ENCODE assay signal across 21 cellular contexts in genomic region chr9:6592231-6592630, GRCh38. TPM values are rescaled to one million over a fixed set of nuclear protein-coding genes. Genes with fewer than 3 reads are reported as not detected.
DNase-seq lines count a peak whose midpoint lies in the region; ATAC-seq and TF ChIP-seq lines count a peak whose summit lies in the region.
"Had no signal": no experiment of that assay in that cellular context is flagged by ENCODE, and none has a peak within 500 bp of the region (broad histone marks: within the 10 kb centered on the region; RNA-seq: fewer than 3 reads in every experiment).

No MANE protein-coding gene starts in this region.

- no peak overlapping the region for H3K23ac ChIP-seq in mesendoderm (ENCODE audit: low read length)

- H3K4ac ChIP-seq in mesendoderm (ENCODE audit: low read depth, low read length): no peak overlapping the region

- H3K9me3 Mint-ChIP-seq in activated T-helper 17 cell treated with anti-CD3 and anti-CD28 coated beads, Interleukin-2, amount 50 U/mL, for 72 hours: no peaks in the 10 kb centered on the region
- H3K9me3 Mint-ChIP-seq: CD14-positive monocyte; CD4-positive, alpha-beta T cell; CD8-positive, alpha-beta memory T cell had no signal

- H3K27me3 Mint-ChIP-seq in activated T-helper 17 cell treated with anti-CD3 and anti-CD28 coated beads, Interleukin-2, amount 50 U/mL, for 72 hours: no peaks in the 10 kb centered on the region
- H3K27me3 Mint-ChIP-seq: CD4-positive, alpha-beta T cell had no signal

- WGBS in mesendoderm (ENCODE audit: extremely low coverage, insufficient coverage, low lambda C conversion rate): no CpG with 5 or more reads among the region's 2 CpGs

- no peak overlapping the region for H4K8ac ChIP-seq in mesendoderm (ENCODE audit: low read depth, low read length)

- H3K9me3 ChIP-seq in cardiac muscle cell (ENCODE audit: low read depth) (no peaks in the 10 kb centered on the region), HUES6 (ENCODE audit: control insufficient read depth, insufficient read depth, low read depth, low read length) (no peaks in the 10 kb centered on the region)
- H3K9me3 ChIP-seq: BE2C; BLaER1 treated with 17β-estradiol and CSF1 and Interleukin-3, amounts not matched to agents 10 nM and 100 nM had no signal

- intact Hi-C loops in cardiac septum (cut with DNase I): no loop called here

- no peak for TF ChIP-seq CTCF in cardiac muscle cell (IDR thresholded peaks at IDR 0.05; ENCODE audit: low read depth, low read length)

- H2BK15ac ChIP-seq in mesendoderm (replicated peaks; ENCODE audit: low read depth): no peak overlapping the region

- no peak overlapping the region for H3K4me3 Mint-ChIP-seq in activated T-helper 17 cell treated with anti-CD3 and anti-CD28 coated beads, Interleukin-2, amount 50 U/mL, for 72 hours
- H3K4me3 Mint-ChIP-seq: CD4-positive, alpha-beta T cell; CD8-positive, alpha-beta memory T cell had no signal

- no peak for ATAC-seq in activated T-helper 17 cell treated with anti-CD3 and anti-CD28 coated beads, Interleukin-2, amount 50 U/mL, for 72 hours (replicated peaks)

- no peaks in the 10 kb centered on the region for H3K36me3 ChIP-seq in cardiac muscle cell
- peaks cover 83% of the 10 kb centered on the region for H3K36me3 ChIP-seq in HUES6 (ENCODE audit: control insufficient read depth, insufficient read depth, low read length)
- H3K36me3 ChIP-seq in mesendoderm (ENCODE audit: control insufficient read depth, insufficient read depth, low read length): no peaks in the 10 kb centered on the region
- peaks cover 24% of the 10 kb centered on the region for H3K36me3 ChIP-seq in H7 (replicated peaks; ENCODE audit: control insufficient read depth, insufficient read depth, low read length)
- H3K36me3 ChIP-seq: BE2C had no signal

- no peak overlapping the region for H3K56ac ChIP-seq in mesendoderm (ENCODE audit: low read length)

- DNase-seq in cardiac muscle cell (ENCODE audit: low read depth in 1 of 2, low spot score in 1 of 2) (no peak), cardiac septum (ENCODE audit: low spot score) (no peak), ELF-1 (ENCODE audit: low read depth, low spot score) (peak; percentile 16), mesendoderm (peak; percentile 82), H7 (no peak)
- no peak for DNase-seq in activated CD8-positive, alpha-beta memory T cell treated with anti-CD3 and anti-CD28 coated beads for 24 hours
- DNase-seq: ACHN; AML-193; BE2C; Calu3; CD4-positive, alpha-beta T cell; CD8-positive, alpha-beta memory T cell; DMS53; DMS79 treated with DMSO at 0.1 percent for 48 hours; GOT3; HCEC 1CT had no signal

- H3K27ac ChIP-seq in cardiac muscle cell (peak overlapping the region; percentile 2), HUES6 (ENCODE audit: low read depth, low read length) (no peak overlapping the region), mesendoderm (ENCODE audit: low read depth, low read length) (peak overlapping the region; percentile 57)
- H3K27ac ChIP-seq: 22Rv1; BLaER1 treated with 17β-estradiol and CSF1 and Interleukin-3, amounts not matched to agents 10 nM and 100 nM had no signal

- H3K27me3 ChIP-seq in cardiac muscle cell: no peaks in the 10 kb centered on the region
- H3K27me3 ChIP-seq in HUES6 (ENCODE audit: control insufficient read depth, insufficient read depth, low read length): no peaks in the 10 kb centered on the region
- no peaks in the 10 kb centered on the region for H3K27me3 ChIP-seq in mesendoderm (ENCODE audit: insufficient read depth, low read length, poor library complexity)
- H3K27me3 ChIP-seq in H7 (ENCODE audit: control insufficient read depth, insufficient read depth, low read length): no peaks in the 10 kb centered on the region
- H3K27me3 ChIP-seq: BLaER1 treated with 17β-estradiol and CSF1 and Interleukin-3, amounts not matched to agents 10 nM and 100 nM had no signal

- H3K18ac ChIP-seq in mesendoderm (ENCODE audit: low read length): peak overlapping the region; percentile 63

- H3K4me1 Mint-ChIP-seq in activated T-helper 17 cell treated with anti-CD3 and anti-CD28 coated beads, Interleukin-2, amount 50 U/mL, for 72 hours: peaks cover 5% of the 10 kb centered on the region
- H3K4me1 Mint-ChIP-seq: CD8-positive, alpha-beta memory T cell had no signal

- H3K36me3 Mint-ChIP-seq in activated T-helper 17 cell treated with anti-CD3 and anti-CD28 coated beads, Interleukin-2, amount 50 U/mL, for 72 hours (ENCODE audit: low read depth): peaks cover 5% of the 10 kb centered on the region
- H3K36me3 Mint-ChIP-seq: CD14-positive monocyte; CD8-positive, alpha-beta memory T cell had no signal

- H3K9ac ChIP-seq in HUES6 (ENCODE audit: low read length) (peak overlapping the region; percentile 10), mesendoderm (ENCODE audit: low read length) (no peak overlapping the region)
- H3K9ac ChIP-seq: BLaER1 treated with 17β-estradiol and CSF1 and Interleukin-3, amounts not matched to agents 10 nM and 100 nM had no signal

- no peak overlapping the region for H4K5ac ChIP-seq in mesendoderm (ENCODE audit: low read length)

- H3K4me1 ChIP-seq in cardiac muscle cell (ENCODE audit: low read depth) (peaks cover 16% of the 10 kb centered on the region), HUES6 (ENCODE audit: control insufficient read depth, insufficient read depth, low read length) (no peaks in the 10 kb centered on the region), mesendoderm (ENCODE audit: control insufficient read depth, low read depth, low read length) (peaks cover 5% of the 10 kb centered on the region)
- H3K4me1 ChIP-seq: BE2C had no signal

- no peaks in the 10 kb centered on the region for H3K79me2 ChIP-seq in mesendoderm (ENCODE audit: control insufficient read depth, insufficient read depth, low read length)

- no peak overlapping the region for H3K27ac Mint-ChIP-seq in activated T-helper 17 cell treated with anti-CD3 and anti-CD28 coated beads, Interleukin-2, amount 50 U/mL, for 72 hours
- H3K27ac Mint-ChIP-seq: CD14-positive monocyte; CD4-positive, alpha-beta T cell had no signal

- no peak overlapping the region for H2BK120ac ChIP-seq in mesendoderm (ENCODE audit: low read depth, low read length)

- no peaks in the 10 kb centered on the region for H3K79me1 ChIP-seq in mesendoderm (ENCODE audit: low read length)

- H2BK5ac ChIP-seq in mesendoderm (ENCODE audit: low read length): no peak overlapping the region

- H2AK5ac ChIP-seq in mesendoderm (ENCODE audit: low read length): no peak overlapping the region

- no peak overlapping the region for H3K4me2 ChIP-seq in mesendoderm (ENCODE audit: low read length)
- H3K4me2 ChIP-seq: BLaER1 treated with 17β-estradiol and CSF1 and Interleukin-3, amounts not matched to agents 10 nM and 100 nM had no signal

- no peak overlapping the region for H3K4me3 ChIP-seq in cardiac muscle cell
- H3K4me3 ChIP-seq in HUES6 (ENCODE audit: low read depth, low read length): no peak overlapping the region
- H3K4me3 ChIP-seq in mesendoderm (ENCODE audit: low read length): no peak overlapping the region
- H3K4me3 ChIP-seq in H7 (ENCODE audit: insufficient read depth, low read depth, low read length): no peak overlapping the region
- H3K4me3 ChIP-seq: BLaER1 treated with 17β-estradiol and CSF1 and Interleukin-3, amounts not matched to agents 10 nM and 100 nM had no signal

RNA-seq across cellular contexts. Expression of gene GLDC, which starts 53.3 kb away (rescaled TPM):
- 0.98 and 3.3 TPM in 2 replicates for total RNA-seq in cardiac muscle cell
- 1.5 and 5.9 TPM in 2 replicates for polyA plus RNA-seq in cardiac muscle cell
- 0.11 TPM for total RNA-seq in cardiac septum
- 39.5 TPM for polyA plus RNA-seq in mesendoderm (2013, experiment 1 of 2)
- 39.3 TPM for polyA plus RNA-seq in mesendoderm (2013, experiment 2 of 2)
- 66.8 and 76.7 TPM in 2 replicates for total RNA-seq in H7 (2014; rRNA removed; shearing (Covaris generic))
- total RNA-seq in activated T-helper 17 cell treated with anti-CD3 and anti-CD28 coated beads, Interleukin-2, amount 50 U/mL, for 72 hours: 10 to 100 TPM; 17.2 to 19.4 TPM
- total RNA-seq: CD4-positive, alpha-beta T cell had no signal
- polyA plus RNA-seq: CD14-positive monocyte had no signal

Comparison
In these comparisons a context has a peak if more than half of its experiments do, and no peak if none do; other contexts are left out.
1. DNase-seq: peak in ELF-1 (single experiment) and mesendoderm (single experiment); none in cardiac muscle cell (0 of 2), cardiac septum (single experiment), activated CD8-positive, alpha-beta memory T cell treated with anti-CD3 and anti-CD28 coated beads for 24 hours (single experiment) and H7 (single experiment).